In the genomic region with DNA sequence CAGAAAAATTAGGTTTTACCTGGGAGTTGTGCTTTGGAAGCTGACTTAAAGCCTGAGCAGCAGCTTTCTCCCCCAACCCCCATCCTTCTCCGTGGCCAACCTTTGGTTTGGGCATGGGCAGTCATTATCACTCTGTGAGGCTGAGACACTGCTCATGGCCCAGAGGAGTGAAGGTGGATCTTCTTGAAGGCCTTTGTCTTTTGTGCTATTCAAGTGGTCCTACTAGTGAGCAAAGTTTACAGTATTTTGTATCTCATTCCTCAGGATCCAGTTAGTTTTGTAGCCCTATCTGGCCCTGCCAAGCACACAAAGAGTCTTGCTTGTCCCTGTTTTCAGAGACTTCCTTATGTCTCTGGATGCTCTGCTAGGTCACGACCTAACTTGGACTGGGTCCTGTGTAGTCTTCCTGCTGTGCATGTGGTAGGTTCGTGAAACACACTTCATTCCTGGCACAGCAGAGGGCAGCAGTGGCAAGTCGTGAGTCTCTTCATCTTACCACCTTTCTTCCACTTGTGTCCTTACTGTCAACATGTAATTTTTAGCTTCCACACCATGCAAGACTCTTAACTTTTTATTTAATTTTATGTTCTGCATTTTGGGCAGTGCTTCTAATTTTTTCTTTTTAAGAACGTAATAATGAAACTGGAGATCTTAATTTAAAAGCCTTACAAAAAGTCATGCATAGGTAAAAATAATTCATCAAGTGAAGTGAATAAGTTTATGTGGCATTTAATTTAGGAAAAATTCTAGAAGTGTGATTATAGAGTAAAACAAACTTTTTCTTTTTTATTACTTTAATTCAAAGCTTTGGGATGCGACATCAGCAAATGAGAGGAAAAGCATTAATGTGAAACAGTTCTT, we compare ENCODE assay signal across 8 cellular contexts. TPM values are rescaled to one million over a fixed set of nuclear protein-coding genes. Genes with fewer than 3 reads are reported as not detected.
A peak's percentile ranks its signal among the peaks of the same experiment; 100 is the strongest.
DNase-seq lines count a peak whose midpoint lies in the region; ATAC-seq and TF ChIP-seq lines count a peak whose summit lies in the region.

No MANE protein-coding gene starts in this region.

- no peak overlapping the region for H3K27ac Mint-ChIP-seq in memory B cell

- no peaks in the 10 kb centered on the region for H3K27me3 ChIP-seq in BJ (ENCODE audit: control insufficient read depth, insufficient read depth, low read length)
- no peaks in the 10 kb centered on the region for H3K27me3 ChIP-seq in WERI-Rb-1 (ENCODE audit: insufficient read depth, low read depth, severe bottlenecking)
- H3K27me3 ChIP-seq in thoracic aorta (replicated peaks; ENCODE audit: insufficient read depth) = no peaks in the 10 kb centered on the region

- ATAC-seq in GM18519 (IDR thresholded peaks at IDR 0.05; ENCODE audit: low FRiP score, unreplicated experiment) (peak; percentile 84), HG02943 (IDR thresholded peaks at IDR 0.05; ENCODE audit: low read depth, unreplicated experiment) (peak; percentile 85), memory B cell (ENCODE audit: low read depth) (peak; percentile 47), thoracic aorta (ENCODE audit: insufficient number of reproducible peaks, low FRiP score, low read depth) (peak; percentile 48)

- H3K36me3 ChIP-seq in BJ (ENCODE audit: control insufficient read depth, insufficient read depth, low read length) (peaks cover 2% of the 10 kb centered on the region; the same call in 1 of the 2 replicates), WERI-Rb-1 (peaks cover 8% of the 10 kb centered on the region), thoracic aorta (peaks cover 4% of the 10 kb centered on the region)

- no peaks in the 10 kb centered on the region for H3K9me3 ChIP-seq in WERI-Rb-1 (ENCODE audit: severe bottlenecking)
- no peaks in the 10 kb centered on the region for H3K9me3 ChIP-seq in thoracic aorta

- H3K27ac ChIP-seq in WERI-Rb-1 (no peak overlapping the region), thoracic aorta (peak overlapping the region; percentile 33 to 64)

- H3K4me1 Mint-ChIP-seq in memory B cell = peaks cover 3% of the 10 kb centered on the region

- H3K36me3 Mint-ChIP-seq in memory B cell = peaks cover 31% of the 10 kb centered on the region

- peaks cover 2% of the 10 kb centered on the region for H3K9me3 Mint-ChIP-seq in memory B cell

- H3K27me3 Mint-ChIP-seq in memory B cell = no peaks in the 10 kb centered on the region

- DNase-seq in BJ (ENCODE audit: low read depth) = peak; percentile 6
- DNase-seq in NCI-H2081 treated with DMSO at 0.1 percent for 48 hours (lab: John Stamatoyannopoulos, UW) = peak; percentile 12
- peak; percentile 55 for DNase-seq in WERI-Rb-1
- DNase-seq in dermis blood vessel endothelial cell = peak; percentile 80
- no peak for DNase-seq in memory B cell (ENCODE audit: low spot score in 2 of 2)
- DNase-seq in thoracic aorta (ENCODE audit: low spot score) = no peak

- peaks cover 15 to 40% of the 10 kb centered on the region in 2 donors for H3K4me1 ChIP-seq in thoracic aorta (ENCODE audit: control insufficient read depth in 1 of 2, low read depth in 2 of 2)

- TF ChIP-seq CTCF in BJ (IDR thresholded peaks at IDR 0.05; ENCODE audit: insufficient read depth, low read depth, low read length) (peak; percentile 74), WERI-Rb-1 (IDR thresholded peaks at IDR 0.05; ENCODE audit: low read depth, low read length) (peak; percentile 84), thoracic aorta (IDR thresholded peaks at IDR 0.05) (peak; percentile 43)

- CTCF ChIA-PET in BJ (lab: Yijun Ruan, JAX) = interaction anchor here (0.7 to 2.5 kb wide), 10 partner anchors 9 to 299 kb away, joined by 3 to 17 read pairs (median 4); no protein-coding TSS in a partner anchor

- H3K4me3 Mint-ChIP-seq in memory B cell = no peak overlapping the region

- H3K4me3 ChIP-seq in BJ (ENCODE audit: low read depth, low read length) (no peak overlapping the region), WERI-Rb-1 (ENCODE audit: low read depth, low read length) (no peak overlapping the region), thoracic aorta (peak overlapping the region; percentile 33)

- POLR2A ChIA-PET in BJ (lab: Charles Lee) = no interaction called here

RNA-seq across cellular contexts. Expression of a gene that starts 53.7 kb away (rescaled TPM):
- polyA plus RNA-seq in BJ (2011; rRNA removed) = 6.0 and 8.8 TPM in 2 replicates
- polyA minus RNA-seq in BJ (2011; rRNA and poly(A)+ RNA removed) = 6.3 and 9.1 TPM in 2 replicates
- total RNA-seq in dermis blood vessel endothelial cell = 29.1 and 37.3 TPM in 2 replicates
- 10 to 100 TPM; 16.0 to 19.8 TPM for total RNA-seq in thoracic aorta

RNA-seq across cellular contexts. Expression of a gene that starts 54.2 kb away (rescaled TPM):
- 30.2 and 53.2 TPM in 2 replicates for polyA plus RNA-seq in BJ (2011; rRNA removed)
- polyA minus RNA-seq in BJ (2011; rRNA and poly(A)+ RNA removed) = 3.8 and 4.6 TPM in 2 replicates
- total RNA-seq in dermis blood vessel endothelial cell (44.4 and 51.6 TPM in 2 replicates), thoracic aorta (10 to 100 TPM; 12.3 to 15.2 TPM)

Comparison
In these comparisons a context has a peak if more than half of its experiments do, and no peak if none do; other contexts are left out.
1. DNase-seq: peak in BJ (single experiment), NCI-H2081 treated with DMSO at 0.1 percent for 48 hours (single experiment), WERI-Rb-1 (single experiment) and dermis blood vessel endothelial cell (single experiment); none in memory B cell (0 of 2) and thoracic aorta (single experiment).
2. Peak in every context shown above with its lines, with median percentiles within 50 percentile points of each other: CTCF ChIP-seq and ATAC-seq.